10 cellular contexts compared by ENCODE assay signal in genomic region chr1:177163844-177164379, GRCh38. TPM values are rescaled to one million over a fixed set of nuclear protein-coding genes. Genes with fewer than 3 reads are reported as not detected.
DNase-seq lines count a peak whose midpoint lies in the region; ATAC-seq and TF ChIP-seq lines count a peak whose summit lies in the region.
"Had no signal": no experiment of that assay in that cellular context is flagged by ENCODE, and none has a peak within 500 bp of the region (broad histone marks: within the 10 kb centered on the region; RNA-seq: fewer than 3 reads in every experiment).

No MANE protein-coding gene starts in this region.

- DNase-seq in BJ (ENCODE audit: low read depth) (no peak), NT2/D1 (ENCODE audit: low read depth, low spot score) (no peak), right atrium auricular region (ENCODE audit: low spot score) (no peak), posterior cingulate gyrus (peak; percentile 28 to 89 (median 44)), GDM1 (lab: John Stamatoyannopoulos, UW) (no peak)
- DNase-seq: Caco-2 had no signal

- POLR2A ChIA-PET in BJ (lab: Charles Lee) = no interaction called here

- TF ChIP-seq CTCF in BJ (IDR thresholded peaks at IDR 0.05; ENCODE audit: insufficient read depth, low read depth, low read length) (no peak), right atrium auricular region (IDR thresholded peaks at IDR 0.05) (no peak)

- H3K4me3 ChIP-seq in BJ (ENCODE audit: low read depth, low read length) (peak overlapping the region; percentile 31; the same call in 1 of the 2 replicates), NT2/D1 (ENCODE audit: insufficient read length, low read depth) (peak overlapping the region; percentile 79), right atrium auricular region (peak overlapping the region; percentile 22 to 49)

- H3K9me3 ChIP-seq in NT2/D1 (ENCODE audit: insufficient read depth, low read length) (no peaks in the 10 kb centered on the region), right atrium auricular region (no peaks in the 10 kb centered on the region)
- H3K9me3 ChIP-seq: Caco-2 had no signal

- intact Hi-C loops in posterior cingulate gyrus (cut with DNase I) = no loop called here

- no peaks in the 10 kb centered on the region for H3K4me1 ChIP-seq in NT2/D1 (ENCODE audit: insufficient read depth, insufficient read length)
- peaks cover 0 to 9% of the 10 kb centered on the region in 2 donors for H3K4me1 ChIP-seq in right atrium auricular region
- H3K4me1 ChIP-seq: Caco-2 had no signal

- peaks cover 17% of the 10 kb centered on the region for H3K27me3 ChIP-seq in BJ (ENCODE audit: control insufficient read depth, insufficient read depth, low read length)
- H3K27me3 ChIP-seq in NT2/D1 (ENCODE audit: insufficient read depth, insufficient read length) = peaks cover 76% of the 10 kb centered on the region
- peaks cover 0 to 2% of the 10 kb centered on the region in 2 donors for H3K27me3 ChIP-seq in right atrium auricular region

- H3K27ac ChIP-seq in right atrium auricular region = no peak overlapping the region

- no peaks in the 10 kb centered on the region for H3K36me3 ChIP-seq in BJ (ENCODE audit: control insufficient read depth, insufficient read depth, low read length)
- H3K36me3 ChIP-seq in NT2/D1 (ENCODE audit: insufficient read depth, insufficient read length, low read length) = no peaks in the 10 kb centered on the region
- no peaks in the 10 kb centered on the region for H3K36me3 ChIP-seq in right atrium auricular region

- H3K9ac ChIP-seq in NT2/D1 (ENCODE audit: insufficient read length, low read depth) = peak overlapping the region; percentile 74

- CTCF ChIA-PET in BJ (lab: Yijun Ruan, JAX) = interaction anchor here (0.8 kb wide), 1 partner anchor 266 kb away, joined by 3 read pairs; no protein-coding TSS in a partner anchor

- no peak for ATAC-seq in GM18520 (IDR thresholded peaks at IDR 0.05; ENCODE audit: unreplicated experiment)
- ATAC-seq in GM18517 (IDR thresholded peaks at IDR 0.05; ENCODE audit: unreplicated experiment) = no peak
- ATAC-seq in HG03135 (IDR thresholded peaks at IDR 0.05; ENCODE audit: unreplicated experiment) = no peak

RNA-seq across cellular contexts. Expression of gene ASTN1, which starts 0.6 kb away (rescaled TPM):
- polyA plus RNA-seq in BJ (2011; rRNA removed) = 0.02 and 0.09 TPM in 2 replicates
- 0.05 and 0.09 TPM in 2 replicates for polyA minus RNA-seq in BJ (2011; rRNA and poly(A)+ RNA removed)
- 1 to 10 TPM; 1.3 TPM for total RNA-seq in right atrium auricular region
- total RNA-seq: Caco-2, HT-29 had no signal

RNA-seq across cellular contexts. Expression of gene BRINP2, which starts 6.8 kb away (rescaled TPM):
- polyA plus RNA-seq in BJ (2011; rRNA removed) = 0.02 TPM in 1 of 2 replicates, not detected in the other
- 0.09 TPM in 1 of 2 replicates, not detected in the other for polyA minus RNA-seq in BJ (2011; rRNA and poly(A)+ RNA removed)
- 1 to 10 TPM in 1 of 2 donors, under 1 TPM in 1; 0.96 to 1.1 TPM for total RNA-seq in right atrium auricular region
- total RNA-seq: Caco-2, HT-29 had no signal

Comparison
In these comparisons a context has a peak if more than half of its experiments do, and no peak if none do; other contexts are left out.
1. DNase-seq: peak in posterior cingulate gyrus (10 of 10); none in BJ (single experiment), NT2/D1 (single experiment), right atrium auricular region (single experiment) and GDM1 (single experiment).
2. Peak in every context shown above with its lines, with median percentiles within 50 percentile points of each other: H3K4me3 ChIP-seq.